21 cellular contexts compared by ENCODE assay signal in the genomic region with DNA sequence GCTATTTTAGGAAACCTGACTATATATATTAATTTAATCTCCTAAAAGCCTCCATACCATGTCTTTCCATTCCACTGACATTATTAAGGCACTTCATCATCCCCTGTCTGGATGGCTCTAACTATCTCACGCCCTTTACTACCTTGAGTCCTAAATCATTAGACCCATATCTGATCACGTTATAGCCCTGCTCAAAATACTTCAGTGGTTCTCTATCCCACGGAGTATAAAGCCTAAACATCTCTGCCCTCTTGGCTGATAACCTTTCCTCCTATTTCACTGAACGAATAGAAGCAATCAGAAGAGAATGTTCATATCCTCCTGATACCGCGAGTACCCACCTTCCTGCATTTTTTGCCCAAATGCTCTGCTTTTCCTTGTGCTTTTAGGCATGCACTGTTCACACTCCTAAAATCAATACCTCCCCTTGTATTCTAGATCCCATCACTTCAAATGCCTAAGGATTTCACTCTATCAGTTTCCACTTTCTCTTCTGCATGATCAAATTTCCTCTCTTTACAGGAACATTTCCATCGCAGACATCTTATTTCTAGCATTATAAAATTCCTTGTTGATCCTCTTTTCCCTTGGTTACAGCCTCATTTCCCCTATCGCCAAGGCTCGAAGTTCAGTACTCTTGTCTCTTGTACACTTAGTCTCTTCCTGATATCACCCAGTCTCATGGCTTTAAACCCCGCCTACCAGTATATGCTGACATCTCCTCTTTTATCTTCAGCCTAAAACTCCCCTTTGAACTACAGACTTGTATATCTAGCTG. TPM values are rescaled to one million over a fixed set of nuclear protein-coding genes. Genes with fewer than 3 reads are reported as not detected.
A peak's percentile ranks its signal among the peaks of the same experiment; 100 is the strongest.
DNase-seq lines count a peak whose midpoint lies in the region; TF ChIP-seq lines count a peak whose summit lies in the region.
"Had no signal": no experiment of that assay in that cellular context is flagged by ENCODE, and none has a peak within 500 bp of the region (broad histone marks: within the 10 kb centered on the region; RNA-seq: fewer than 3 reads in every experiment).

No MANE protein-coding gene starts in this region.

- CTCF ChIA-PET in Calu3 (lab: Charles Lee) = no interaction called here

- peaks cover 16% of the 10 kb centered on the region for H3K36me3 Mint-ChIP-seq in Calu3 (ENCODE audit: insufficient read depth, unreplicated experiment)
- H3K36me3 Mint-ChIP-seq in progenitor cell of endocrine pancreas (ENCODE audit: insufficient read depth) = no peaks in the 10 kb centered on the region
- H3K36me3 Mint-ChIP-seq: CD4-positive, alpha-beta memory T cell had no signal

- DNase-seq in Calu3 = no peak
- DNase-seq in Peyer's patch = no peak
- DNase-seq in colonic mucosa = peak; percentile 41
- no peak for DNase-seq in progenitor cell of endocrine pancreas (ENCODE audit: low spot score, unreplicated experiment)
- no peak for DNase-seq in substantia nigra (lab: John Stamatoyannopoulos, UW)
- no peak for DNase-seq in inferior parietal cortex (ENCODE audit: extremely low spot score)
- DNase-seq in AG20443 (ENCODE audit: low spot score) = no peak
- no peak for DNase-seq in MG63
- DNase-seq: DMS53, EL, GF-D8, KG1, MV-4-11, NCI-H1694 treated with DMSO at 0.1 percent for 48 hours, NCI-H446, NCI-H526 treated with DMSO at 0.1 percent for 48 hours, PC-3, RPMI8226, SHP77 had no signal

- TF ChIP-seq POLR2A in Peyer's patch (IDR thresholded peaks at IDR 0.05) = no peak

- peak overlapping the region in 3 of 4 donors; percentile 25 to 74 (median 70) for H3K27ac ChIP-seq in Peyer's patch
- H3K27ac ChIP-seq in colonic mucosa = no peak overlapping the region
- H3K27ac ChIP-seq in substantia nigra (ENCODE audit: low read depth, low read length, poor library complexity, severe bottlenecking) = no peak overlapping the region
- H3K27ac ChIP-seq: A549 had no signal

- H3K36me3 ChIP-seq in Peyer's patch (no peaks in the 10 kb centered on the region), colonic mucosa (no peaks in the 10 kb centered on the region), MG63 (no peaks in the 10 kb centered on the region)

- H3K9me3 Mint-ChIP-seq in Calu3 (ENCODE audit: low read depth, unreplicated experiment) = no peaks in the 10 kb centered on the region
- no peaks in the 10 kb centered on the region for H3K9me3 Mint-ChIP-seq in progenitor cell of endocrine pancreas (ENCODE audit: low read depth)

- H3K9me3 ChIP-seq in Peyer's patch = no peaks in the 10 kb centered on the region
- H3K9me3 ChIP-seq in colonic mucosa = no peaks in the 10 kb centered on the region
- H3K9me3 ChIP-seq in MG63 = no peaks in the 10 kb centered on the region; the same call in 1 of the 2 replicates
- H3K9me3 ChIP-seq: A549 had no signal

- no peak overlapping the region for H3K4me3 Mint-ChIP-seq in Calu3 (ENCODE audit: low read depth, unreplicated experiment)
- no peak overlapping the region for H3K4me3 Mint-ChIP-seq in progenitor cell of endocrine pancreas (ENCODE audit: low read depth)
- H3K4me3 Mint-ChIP-seq: CD4-positive, alpha-beta memory T cell had no signal

- peaks cover 54% of the 10 kb centered on the region for H3K4me1 Mint-ChIP-seq in Calu3 (ENCODE audit: low read depth, unreplicated experiment)
- H3K4me1 Mint-ChIP-seq in progenitor cell of endocrine pancreas (ENCODE audit: low read depth) = peaks cover 54% of the 10 kb centered on the region

- peaks cover 0 to 15% (median 6%) of the 10 kb centered on the region in 4 donors for H3K4me1 ChIP-seq in Peyer's patch
- no peaks in the 10 kb centered on the region for H3K4me1 ChIP-seq in colonic mucosa

- peak overlapping the region in 1 of 2 donors; percentile 46 for H3K9ac ChIP-seq in colonic mucosa (ENCODE audit: low read depth in 2 of 2, low read length in 2 of 2)

- H3K27me3 Mint-ChIP-seq in Calu3 (ENCODE audit: unreplicated experiment) (no peaks in the 10 kb centered on the region), progenitor cell of endocrine pancreas (peaks cover 4% of the 10 kb centered on the region)

- TF ChIP-seq CTCF in Calu3 (IDR thresholded peaks at IDR 0.05; ENCODE audit: unreplicated experiment) (no peak), Peyer's patch (IDR thresholded peaks at IDR 0.05) (no peak), colonic mucosa (IDR thresholded peaks at IDR 0.05) (no peak), progenitor cell of endocrine pancreas (IDR thresholded peaks at IDR 0.05; ENCODE audit: unreplicated experiment) (no peak)

- no TSS peak for BruUV-seq in Calu3 (replicated peaks; lab: Mats Ljungman, UMichigan)

- H3K27ac Mint-ChIP-seq in Calu3 (ENCODE audit: unreplicated experiment) = peak overlapping the region; percentile 27
- peak overlapping the region; percentile 64 for H3K27ac Mint-ChIP-seq in progenitor cell of endocrine pancreas
- H3K27ac Mint-ChIP-seq: CD4-positive, alpha-beta memory T cell had no signal

- H3K4me3 ChIP-seq in Peyer's patch = no peak overlapping the region
- no peak overlapping the region for H3K4me3 ChIP-seq in colonic mucosa
- no peak overlapping the region for H3K4me3 ChIP-seq in MG63
- H3K4me3 ChIP-seq: A549 had no signal

- intact Hi-C loops in Calu3 (cut with micrococcal nuclease; ENCODE audit: unreplicated experiment) = no loop called here
- intact Hi-C loops in colonic mucosa (cut with DNase I) = no loop called here

- H3K27me3 ChIP-seq in Peyer's patch (no peaks in the 10 kb centered on the region), colonic mucosa (no peaks in the 10 kb centered on the region), MG63 (no peaks in the 10 kb centered on the region)

RNA-seq across cellular contexts. Expression of gene BIRC3, which starts 45.0 kb away (rescaled TPM):
- 69.4 and 85.6 TPM in 2 replicates for total RNA-seq in Calu3 (2022)
- total RNA-seq in Peyer's patch = 100 to 1,000 TPM in 2 of 4 donors, 10 to 100 TPM in 2; 33.8 to 160 (median 92.3) TPM
- 10 to 100 TPM; 14.8 to 66.3 TPM for total RNA-seq in colonic mucosa
- 0.29 and 0.36 TPM in 2 replicates for total RNA-seq in progenitor cell of endocrine pancreas
- 0.59 and 5.2 TPM in 2 replicates for total RNA-seq in MG63 (2014; rRNA removed; shearing (Covaris generic); ENCODE audit: low replicate concordance)

Comparison
In these comparisons a context has a peak if more than half of its experiments do, and no peak if none do; other contexts are left out.
1. H3K27ac ChIP-seq: peak in Peyer's patch (3 of 4); none in colonic mucosa (single experiment) and substantia nigra (single experiment).